ENCODE assay signal across 15 cellular contexts in the genomic region with DNA sequence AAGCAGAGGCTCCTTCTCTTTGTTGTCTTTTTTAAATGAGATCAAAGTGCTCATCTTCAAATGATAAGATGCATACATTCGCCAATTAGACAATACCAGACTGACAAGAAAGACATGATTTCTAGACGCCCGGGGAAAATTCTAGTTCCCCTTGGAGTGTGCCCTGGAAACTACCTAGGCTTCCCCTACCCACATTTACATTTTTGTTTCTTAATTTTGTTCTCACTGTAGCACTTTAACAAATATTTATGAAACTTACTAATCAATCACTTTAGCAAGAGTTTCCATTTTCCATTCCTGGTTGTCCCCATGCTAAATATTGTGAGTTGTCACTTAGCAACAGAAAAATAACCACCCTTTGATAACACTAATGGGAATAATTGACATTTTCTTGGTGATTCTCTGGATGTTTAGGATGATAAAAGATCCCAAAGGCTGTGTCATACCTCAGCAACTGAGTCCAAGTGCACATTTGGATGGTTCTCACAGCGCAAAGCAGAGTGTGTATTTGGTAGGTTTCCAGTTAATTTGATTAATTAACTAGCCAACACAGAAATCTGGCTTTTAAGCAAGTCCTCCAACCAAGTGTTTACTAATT.
"Had no signal": no experiment of that assay in that cellular context is flagged by ENCODE, and none has a peak within 500 bp of the region (broad histone marks: within the 10 kb centered on the region; RNA-seq: fewer than 3 reads in every experiment).

No MANE protein-coding gene starts in this region.

- H3K9me3 Mint-ChIP-seq: activated naive CD8-positive, alpha-beta T cell treated with anti-CD3 and anti-CD28 coated beads, Interleukin-2, amount 50 U/mL, for 24 hours; natural killer cell had no signal

- H3K4me3 ChIP-seq: mucosa of descending colon, right atrium auricular region, skin epidermis, upper lobe of left lung had no signal

- DNase-seq: activated CD4-positive, alpha-beta T cell treated with anti-CD3 and anti-CD28 coated beads, Interleukin-2, amount 50 U/mL, for 48 hours; activated naive CD4-positive, alpha-beta T cell treated with Interleukin-2 at 50 U/mL for 16 hours; activated naive CD8-positive, alpha-beta T cell treated with anti-CD3 and anti-CD28 coated beads, Interleukin-2, amount 50 U/mL, for 24 hours; mucosa of descending colon; natural killer cell; nucleus accumbens; stimulated activated CD4-positive, alpha-beta T cell treated with anti-CD3 and anti-CD28 coated beads, Interleukin-4, amount 100 ng/mL, for 24 hours; stimulated activated naive CD4-positive, alpha-beta T cell treated with Interleukin-2 at 50 U/mL for 16 hours; T-helper 17 cell; upper lobe of left lung; WERI-Rb-1 had no signal

- H3K9me3 ChIP-seq: mucosa of descending colon, right atrium auricular region, upper lobe of left lung had no signal

- H3K27ac Mint-ChIP-seq: activated naive CD8-positive, alpha-beta T cell treated with anti-CD3 and anti-CD28 coated beads, Interleukin-2, amount 50 U/mL, for 24 hours; activated T-helper 17 cell treated with anti-CD3 and anti-CD28 coated beads, Interleukin-2, amount 50 U/mL, for 72 hours; natural killer cell; progenitor cell of endocrine pancreas; T-helper 17 cell had no signal

- ATAC-seq: mucosa of descending colon, natural killer cell, T-helper 17 cell had no signal

- H3K27me3 Mint-ChIP-seq: activated naive CD8-positive, alpha-beta T cell treated with anti-CD3 and anti-CD28 coated beads, Interleukin-2, amount 50 U/mL, for 24 hours; progenitor cell of endocrine pancreas had no signal

- H3K27me3 ChIP-seq: right atrium auricular region, upper lobe of left lung had no signal

- H3K4me3 Mint-ChIP-seq: activated naive CD8-positive, alpha-beta T cell treated with anti-CD3 and anti-CD28 coated beads, Interleukin-2, amount 50 U/mL, for 24 hours; activated T-helper 17 cell treated with anti-CD3 and anti-CD28 coated beads, Interleukin-2, amount 50 U/mL, for 72 hours; natural killer cell; T-helper 17 cell had no signal

- H3K27ac ChIP-seq: right atrium auricular region, skin epidermis, upper lobe of left lung, WERI-Rb-1 had no signal

- H3K36me3 ChIP-seq: right atrium auricular region, upper lobe of left lung, WERI-Rb-1 had no signal

- H3K4me1 Mint-ChIP-seq: activated T-helper 17 cell treated with anti-CD3 and anti-CD28 coated beads, Interleukin-2, amount 50 U/mL, for 72 hours; natural killer cell; T-helper 17 cell had no signal

- H3K4me1 ChIP-seq: right atrium auricular region, upper lobe of left lung had no signal

- H3K36me3 Mint-ChIP-seq: natural killer cell had no signal
